In genomic region chr9:105206821-105207699, GRCh38 we compare ENCODE assay signal across 14 cellular contexts. TPM values are rescaled to one million over a fixed set of nuclear protein-coding genes. Genes with fewer than 3 reads are reported as not detected.
DNase-seq lines count a peak whose midpoint lies in the region; ATAC-seq and TF ChIP-seq lines count a peak whose summit lies in the region.
"Had no signal": no experiment of that assay in that cellular context is flagged by ENCODE, and none has a peak within 500 bp of the region (broad histone marks: within the 10 kb centered on the region; RNA-seq: fewer than 3 reads in every experiment).

No MANE protein-coding gene starts in this region.

- H3K4me3 ChIP-seq in right atrium auricular region (no peak overlapping the region), heart right ventricle (no peak overlapping the region), fibroblast of lung (replicated peaks in 1 of 4; ENCODE audit: control extremely low read depth in 1 of 4, insufficient read depth in 1 of 4, low read depth in 3 of 4, low read length in 4 of 4) (no peak overlapping the region), osteoblast (ENCODE audit: insufficient read depth, low read length) (no peak overlapping the region), aorta (ENCODE audit: low read length in 2 of 2) (no peak overlapping the region)
- H3K4me3 ChIP-seq: dorsolateral prefrontal cortex had no signal

- peak overlapping the region; percentile 9 for H3K4me2 ChIP-seq in fibroblast of lung (ENCODE audit: extremely low read depth, insufficient read depth, low read length)
- peak overlapping the region; percentile 28 for H3K4me2 ChIP-seq in osteoblast (ENCODE audit: insufficient read depth, low read length)

- DNase-seq in right atrium auricular region (ENCODE audit: low spot score) (no peak), heart right ventricle (no peak), fibroblast of lung (ENCODE audit: low read depth in 2 of 2) (peak in 1 of 2 donors; percentile 76), osteoblast (ENCODE audit: insufficient read length, low spot score, missing footprints) (no peak), aorta (no peak), inferior parietal cortex (ENCODE audit: extremely low spot score) (no peak), NCI-H1417 (lab: John Stamatoyannopoulos, UW) (no peak)
- DNase-seq: activated CD4-positive, alpha-beta T cell treated with anti-CD3 and anti-CD28 coated beads, Interleukin-2, amount 50 U/mL, for 48 hours; dorsolateral prefrontal cortex; glutamatergic neuron; GOT3; SHP77; stimulated activated naive CD8-positive, alpha-beta T cell treated with anti-CD3 and anti-CD28 coated beads, Interleukin-15, amount 100 ng/mL, for 72 hours had no signal

- no peaks in the 10 kb centered on the region for H3K36me3 ChIP-seq in right atrium auricular region
- no peaks in the 10 kb centered on the region for H3K36me3 ChIP-seq in heart right ventricle
- H3K36me3 ChIP-seq in fibroblast of lung (ENCODE audit: control insufficient read depth, insufficient read depth, low read length) = no peaks in the 10 kb centered on the region
- H3K36me3 ChIP-seq in osteoblast (ENCODE audit: insufficient read depth, low read length) = no peaks in the 10 kb centered on the region
- H3K36me3 ChIP-seq in aorta (ENCODE audit: control insufficient read depth in 1 of 2, insufficient read depth in 2 of 2, low read length in 1 of 2) = no peaks in the 10 kb centered on the region

- WGBS in heart right ventricle, 2 donors = 82% methylated on average over 6 of the region's 6 CpGs
- WGBS in aorta, 2 donors = 51 to 55% methylated on average over 6 of the region's 6 CpGs

- H4K20me1 ChIP-seq in fibroblast of lung (ENCODE audit: control insufficient read depth, extremely low read depth, insufficient read depth, low read length) (no peaks in the 10 kb centered on the region), osteoblast (ENCODE audit: insufficient read depth, low read length) (no peaks in the 10 kb centered on the region)

- H2AFZ ChIP-seq in fibroblast of lung (ENCODE audit: low read length) (no peak overlapping the region), osteoblast (ENCODE audit: low read length) (peak overlapping the region; percentile 65)

- H3K27me3 ChIP-seq in right atrium auricular region = no peaks in the 10 kb centered on the region
- no peaks in the 10 kb centered on the region for H3K27me3 ChIP-seq in heart right ventricle
- H3K27me3 ChIP-seq in fibroblast of lung (ENCODE audit: control insufficient read depth, insufficient read depth, low read length) = no peaks in the 10 kb centered on the region
- no peaks in the 10 kb centered on the region for H3K27me3 ChIP-seq in osteoblast (ENCODE audit: insufficient read depth, low read length)
- H3K27me3 ChIP-seq in aorta (ENCODE audit: control insufficient read depth in 1 of 2, insufficient read depth in 2 of 2, low read length in 1 of 2) = no peaks in the 10 kb centered on the region
- H3K27me3 ChIP-seq: dorsolateral prefrontal cortex had no signal

- no peak overlapping the region for H3K9ac ChIP-seq in fibroblast of lung (ENCODE audit: insufficient read depth, low read length)

- H3K4me1 ChIP-seq in right atrium auricular region = peaks cover 0 to 15% of the 10 kb centered on the region in 2 donors
- H3K4me1 ChIP-seq in heart right ventricle = peaks cover 0 to 18% (median 13%) of the 10 kb centered on the region in 9 donors
- H3K4me1 ChIP-seq in fibroblast of lung (ENCODE audit: control insufficient read depth, extremely low read depth, insufficient read depth, low read length) = peaks cover 17% of the 10 kb centered on the region
- H3K4me1 ChIP-seq in osteoblast (ENCODE audit: insufficient read depth, low read length) = peaks cover 31% of the 10 kb centered on the region
- H3K4me1 ChIP-seq in aorta (ENCODE audit: control insufficient read depth in 1 of 2, insufficient read depth in 2 of 2, low read length in 2 of 2) = no peaks in the 10 kb centered on the region

- TF ChIP-seq CTCF in right atrium auricular region (IDR thresholded peaks at IDR 0.05) (no peak), heart right ventricle (IDR thresholded peaks at IDR 0.05) (no peak), fibroblast of lung (conservative IDR thresholded peaks at IDR 0.05 in 1 of 2, IDR thresholded peaks at IDR 0.05 in 1 of 2; ENCODE audit: low read depth in 1 of 2, low read length in 2 of 2) (no peak), osteoblast (IDR thresholded peaks at IDR 0.05; ENCODE audit: extremely low read depth, low read depth, low read length) (no peak)

- H3K79me2 ChIP-seq in fibroblast of lung (ENCODE audit: control insufficient read depth, insufficient read depth, low read length) (no peaks in the 10 kb centered on the region), osteoblast (ENCODE audit: insufficient read depth, low read length) (no peaks in the 10 kb centered on the region)

- ATAC-seq in heart right ventricle (no peak), aorta (ENCODE audit: low FRiP score) (peak; percentile 61), GM18868 (IDR thresholded peaks at IDR 0.05; ENCODE audit: unreplicated experiment) (no peak)
- ATAC-seq: stimulated activated naive CD8-positive, alpha-beta T cell treated with anti-CD3 and anti-CD28 coated beads, Interleukin-15, amount 100 ng/mL, for 72 hours had no signal

- intact Hi-C loops in heart right ventricle (cut with DNase I) = loop anchor here in 1 of 10 donors (5.0 kb wide), 1 partner anchor 35 kb away; the partner anchor contains the start of gene SLC44A1
- intact Hi-C loops in aorta (cut with DNase I) = loop anchor here in 1 of 2 donors (2.0 kb wide), 1 partner anchor 36 kb away; no protein-coding TSS in a partner anchor

- H3K27ac ChIP-seq in right atrium auricular region = peak overlapping the region; percentile 62 to 81
- peak overlapping the region in 2 of 10 donors; percentile 76 to 83 for H3K27ac ChIP-seq in heart right ventricle
- H3K27ac ChIP-seq in fibroblast of lung (ENCODE audit: insufficient read depth, low read length) = peak overlapping the region; percentile 18
- H3K27ac ChIP-seq in osteoblast (ENCODE audit: low read depth, low read length) = peak overlapping the region; percentile 78
- peak overlapping the region in 1 of 2 donors; percentile 2 for H3K27ac ChIP-seq in aorta (ENCODE audit: low read depth in 1 of 2, low read length in 2 of 2)

- no peaks in the 10 kb centered on the region for H3K9me3 ChIP-seq in right atrium auricular region
- H3K9me3 ChIP-seq in heart right ventricle = no peaks in the 10 kb centered on the region
- H3K9me3 ChIP-seq in fibroblast of lung (ENCODE audit: control insufficient read depth, insufficient read depth, low read depth, low read length) = no peaks in the 10 kb centered on the region
- H3K9me3 ChIP-seq in osteoblast (ENCODE audit: low read depth, low read length) = no peaks in the 10 kb centered on the region
- H3K9me3 ChIP-seq in aorta (ENCODE audit: control insufficient read depth, low read length) = no peaks in the 10 kb centered on the region

RNA-seq across cellular contexts. Expression of gene SLC44A1, which starts 37.4 kb away (rescaled TPM):
- total RNA-seq in right atrium auricular region (10 to 100 TPM; 10.7 to 19.5 TPM), heart right ventricle (10 to 100 TPM; 12.6 to 29.0 (median 19.0) TPM), fibroblast of lung (36.2 and 54.2 TPM in 2 replicates), osteoblast (47.8 and 50.1 TPM in 2 replicates), aorta (10 to 100 TPM; 37.3 to 46.6 TPM)
- polyA plus RNA-seq in heart right ventricle (10 to 100 TPM in 1 of 2 donors, 1 to 10 TPM in 1; 6.1 to 12.5 TPM), fibroblast of lung (26.7 and 35.9 TPM in 2 replicates), aorta (10 to 100 TPM; 11.4 to 23.6 TPM)
- polyA plus RNA-seq in fibroblast of lung (2012) = 17.2 and 21.2 TPM in 2 replicates
- polyA minus RNA-seq in fibroblast of lung (ENCODE audit: low replicate concordance) = 70.3 and 73.4 TPM in 2 replicates
